In genomic region chr3:66178206-66178605, GRCh38 we compare ENCODE assay signal across 23 cellular contexts. TPM values are rescaled to one million over a fixed set of nuclear protein-coding genes. Genes with fewer than 3 reads are reported as not detected.
DNase-seq lines count a peak whose midpoint lies in the region; ATAC-seq and TF ChIP-seq lines count a peak whose summit lies in the region.
"Had no signal": no experiment of that assay in that cellular context is flagged by ENCODE, and none has a peak within 500 bp of the region (broad histone marks: within the 10 kb centered on the region; RNA-seq: fewer than 3 reads in every experiment).

No MANE protein-coding gene starts in this region.

- H3K4me2 ChIP-seq in neural progenitor cell = no peak overlapping the region
- H3K4me2 ChIP-seq: A549; BLaER1 treated with 17β-estradiol and CSF1 and Interleukin-3, amounts not matched to agents 10 nM and 100 nM; GM23338 had no signal

- H3K79me2 ChIP-seq in neural progenitor cell (ENCODE audit: low read depth) = no peaks in the 10 kb centered on the region

- H3K4me3 ChIP-seq in heart right ventricle (no peak overlapping the region), right cardiac atrium (ENCODE audit: low read length) (no peak overlapping the region), neural progenitor cell (no peak overlapping the region)
- H3K4me3 ChIP-seq: A549; BLaER1 treated with 17β-estradiol and CSF1 and Interleukin-3, amounts not matched to agents 10 nM and 100 nM; GM23338; HAP-1 had no signal

- no peak overlapping the region for H3K9ac ChIP-seq in neural progenitor cell
- H3K9ac ChIP-seq: BLaER1 treated with 17β-estradiol and CSF1 and Interleukin-3, amounts not matched to agents 10 nM and 100 nM had no signal

- no peaks in the 10 kb centered on the region for H3K9me3 ChIP-seq in heart right ventricle
- H3K9me3 ChIP-seq in right cardiac atrium (ENCODE audit: control insufficient read depth, low read length) = no peaks in the 10 kb centered on the region
- H3K9me3 ChIP-seq in neural progenitor cell (ENCODE audit: low read depth) = no peaks in the 10 kb centered on the region
- H3K9me3 ChIP-seq: A549; BE2C; BLaER1 treated with 17β-estradiol and CSF1 and Interleukin-3, amounts not matched to agents 10 nM and 100 nM; HAP-1 had no signal

- H3K27ac ChIP-seq in heart right ventricle = peak overlapping the region in 6 of 10 donors; percentile 52 to 89 (median 81)
- H3K27ac ChIP-seq in right cardiac atrium (ENCODE audit: low read length) = peak overlapping the region; percentile 31
- H3K27ac ChIP-seq in neural progenitor cell = no peak overlapping the region
- H3K27ac ChIP-seq: A549; BLaER1 treated with 17β-estradiol and CSF1 and Interleukin-3, amounts not matched to agents 10 nM and 100 nM had no signal

- DNase-seq in heart right ventricle = no peak
- no peak for DNase-seq in Right ventricle myocardium superior
- no peak for DNase-seq in right cardiac atrium
- DNase-seq in Right ventricle myocardium inferior (ENCODE audit: missing footprints) = no peak
- no peak for DNase-seq in neural progenitor cell (ENCODE audit: low spot score)
- no peak for DNase-seq in NCI-H1048 (lab: John Stamatoyannopoulos, UW)
- DNase-seq: 8988T; ACHN; AML-193; BE2C; CD4-positive, alpha-beta T cell; CD8-positive, alpha-beta memory T cell; DMS 273 treated with DMSO at 0.1 percent for 48 hours; DMS79; EL; GF-D8; HFFc6 had no signal

- no peaks in the 10 kb centered on the region for H3K4me1 Mint-ChIP-seq in neural progenitor cell
- H3K4me1 Mint-ChIP-seq: CD14-positive monocyte; CD8-positive, alpha-beta memory T cell; GM23338 had no signal

- H4K20me1 ChIP-seq in neural progenitor cell (ENCODE audit: low read depth) = no peaks in the 10 kb centered on the region
- H4K20me1 ChIP-seq: BLaER1 treated with 17β-estradiol and CSF1 and Interleukin-3, amounts not matched to agents 10 nM and 100 nM had no signal

- no peak overlapping the region for H3K4me3 Mint-ChIP-seq in neural progenitor cell
- H3K4me3 Mint-ChIP-seq: CD14-positive monocyte; CD4-positive, alpha-beta T cell; CD8-positive, alpha-beta memory T cell; GM23338; HFFc6 had no signal

- H3K4me1 ChIP-seq in heart right ventricle = peaks cover 3 to 50% (median 15%) of the 10 kb centered on the region in 9 donors
- H3K4me1 ChIP-seq in right cardiac atrium (ENCODE audit: control insufficient read depth, insufficient read depth, low read length) = peaks cover 7% of the 10 kb centered on the region
- no peaks in the 10 kb centered on the region for H3K4me1 ChIP-seq in neural progenitor cell
- H3K4me1 ChIP-seq: A549; BE2C; BLaER1 treated with 17β-estradiol and CSF1 and Interleukin-3, amounts not matched to agents 10 nM and 100 nM; HAP-1 had no signal

- H3F3A ChIP-seq in neural progenitor cell (ENCODE audit: low read depth) = peaks cover under 1% of the 10 kb centered on the region

- no peaks in the 10 kb centered on the region for H3K36me3 Mint-ChIP-seq in neural progenitor cell
- H3K36me3 Mint-ChIP-seq: CD14-positive monocyte; CD8-positive, alpha-beta memory T cell had no signal

- H3K27me3 ChIP-seq in heart right ventricle (no peaks in the 10 kb centered on the region), right cardiac atrium (ENCODE audit: control insufficient read depth, insufficient read depth) (no peaks in the 10 kb centered on the region), neural progenitor cell (no peaks in the 10 kb centered on the region)
- H3K27me3 ChIP-seq: BE2C; BLaER1 treated with 17β-estradiol and CSF1 and Interleukin-3, amounts not matched to agents 10 nM and 100 nM had no signal

- no peak overlapping the region for H3K27ac Mint-ChIP-seq in neural progenitor cell
- H3K27ac Mint-ChIP-seq: CD14-positive monocyte; CD4-positive, alpha-beta T cell; CD8-positive, alpha-beta memory T cell; GM23338; HFFc6 had no signal

- H3K36me3 ChIP-seq in heart right ventricle (no peaks in the 10 kb centered on the region), neural progenitor cell (no peaks in the 10 kb centered on the region)
- H3K36me3 ChIP-seq: BE2C; BLaER1 treated with 17β-estradiol and CSF1 and Interleukin-3, amounts not matched to agents 10 nM and 100 nM; HAP-1 had no signal

- intact Hi-C loops in heart right ventricle (cut with DNase I) = no loop called here
- intact Hi-C loops in Right ventricle myocardium superior (cut with DNase I) = no loop called here
- intact Hi-C loops in right cardiac atrium (cut with DNase I) = no loop called here
- intact Hi-C loops in Right ventricle myocardium inferior (cut with DNase I) = no loop called here

- no peak for ATAC-seq in heart right ventricle
- ATAC-seq in Right ventricle myocardium superior (ENCODE audit: poor library complexity) = no peak
- no peak for ATAC-seq in right cardiac atrium
- ATAC-seq in Right ventricle myocardium inferior = no peak
- ATAC-seq in HG02678 (IDR thresholded peaks at IDR 0.05; ENCODE audit: unreplicated experiment) = no peak
- ATAC-seq: A549, GM23338 had no signal

- H2AFZ ChIP-seq in neural progenitor cell (replicated peaks) = peak overlapping the region; percentile 42
- H2AFZ ChIP-seq: GM23338 had no signal

- no peaks in the 10 kb centered on the region for H3K27me3 Mint-ChIP-seq in neural progenitor cell (ENCODE audit: insufficient read depth, low read depth)
- H3K27me3 Mint-ChIP-seq: CD4-positive, alpha-beta T cell had no signal

- TF ChIP-seq CTCF in heart right ventricle (IDR thresholded peaks at IDR 0.05) (no peak), neural progenitor cell (IDR thresholded peaks at IDR 0.05) (no peak)

- WGBS in heart right ventricle, 2 donors = 86% methylated on average over 6 of the region's 6 CpGs
- 84% methylated on average over 6 of the region's 6 CpGs for WGBS in right cardiac atrium

- no peaks in the 10 kb centered on the region for H3K9me3 Mint-ChIP-seq in neural progenitor cell
- H3K9me3 Mint-ChIP-seq: CD4-positive, alpha-beta T cell; CD8-positive, alpha-beta memory T cell; GM23338; HFFc6 had no signal

RNA-seq across cellular contexts. Expression of gene SLC25A26, which starts 42.6 kb away (rescaled TPM):
- total RNA-seq in heart right ventricle (10 to 100 TPM; 21.6 to 44.2 (median 31.9) TPM), Right ventricle myocardium superior (51.3 TPM), right cardiac atrium (10 to 100 TPM; 23.9 to 39.4 (median 30.4) TPM), Right ventricle myocardium inferior (45.9 TPM), neural progenitor cell (ENCODE audit: low replicate concordance) (17.0 and 21.9 TPM in 2 replicates)
- polyA plus RNA-seq in heart right ventricle (10 to 100 TPM; 12.1 to 19.8 TPM), right cardiac atrium (24.6 TPM)
